Comparison of ENCODE assay signal across 19 cellular contexts in the genomic region with DNA sequence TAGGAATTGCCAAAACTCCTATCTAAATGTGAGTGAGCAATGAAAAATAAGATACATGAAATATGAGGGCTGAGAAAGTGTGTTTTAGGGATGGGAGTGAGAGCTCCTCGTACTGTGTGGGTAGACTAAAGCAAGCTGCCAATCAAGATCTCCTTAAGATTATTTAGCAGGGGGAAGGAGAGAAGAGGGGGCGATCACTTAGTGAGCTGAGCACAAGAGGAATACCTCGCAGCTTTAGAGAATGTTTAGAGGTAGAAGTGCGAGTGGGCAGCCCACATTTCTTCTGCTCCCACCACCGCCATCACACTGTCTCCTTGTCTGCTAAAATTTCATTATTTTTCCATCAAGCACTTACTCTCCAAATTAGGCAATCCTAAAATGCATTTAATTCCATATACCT.
DNase-seq lines count a peak whose midpoint lies in the region; ATAC-seq, FAIRE-seq and TF ChIP-seq lines count a peak whose summit lies in the region.
"Had no signal": no experiment of that assay in that cellular context is flagged by ENCODE, and none has a peak within 500 bp of the region (broad histone marks: within the 10 kb centered on the region; RNA-seq: fewer than 3 reads in every experiment).

No MANE protein-coding gene starts in this region.

- no peak for DNase-seq in GM23338 (ENCODE audit: low spot score)
- DNase-seq in dorsolateral prefrontal cortex: no peak
- DNase-seq in putamen (ENCODE audit: low spot score): peak; percentile 86
- no peak for DNase-seq in urothelium cell line (ENCODE audit: low spot score)
- no peak for DNase-seq in EL
- DNase-seq in stimulated activated naive CD8-positive, alpha-beta T cell treated with anti-CD3 and anti-CD28 coated beads, Interleukin-15, amount 100 ng/mL, for 72 hours: no peak
- DNase-seq: BE2C; CD4-positive, alpha-beta memory T cell; DMS153; DMS79 treated with DMSO at 0.1 percent for 48 hours; GDM1 had no signal

- H3K36me3 Mint-ChIP-seq in GM23338 (ENCODE audit: low read depth): peaks cover 5% of the 10 kb centered on the region; the same call in 1 of the 3 replicates
- H3K36me3 Mint-ChIP-seq: CD4-positive, alpha-beta memory T cell had no signal

- H3F3A ChIP-seq in GM23338 (replicated peaks; ENCODE audit: low read depth): no peaks in the 10 kb centered on the region

- no peaks in the 10 kb centered on the region for H3K9me2 ChIP-seq in GM23338 (ENCODE audit: insufficient read depth)

- H3K27ac Mint-ChIP-seq in GM23338: peak overlapping the region; percentile 85
- no peak overlapping the region for H3K27ac Mint-ChIP-seq in stimulated activated naive CD8-positive, alpha-beta T cell treated with anti-CD3 and anti-CD28 coated beads, Interleukin-15, amount 100 ng/mL, for 72 hours

- no peaks in the 10 kb centered on the region for H3K27me3 ChIP-seq in GM23338 (ENCODE audit: insufficient read depth)
- H3K27me3 ChIP-seq in KMS-11 (ENCODE audit: insufficient read depth, low read depth): no peaks in the 10 kb centered on the region
- no peaks in the 10 kb centered on the region for H3K27me3 ChIP-seq in dorsolateral prefrontal cortex
- H3K27me3 ChIP-seq: BE2C had no signal

- H3K4me3 ChIP-seq in GM23338 (no peak overlapping the region), KMS-11 (IDR thresholded peaks at IDR 0.05; ENCODE audit: insufficient read depth, low read depth, low read length) (no peak overlapping the region), dorsolateral prefrontal cortex (no peak overlapping the region)
- H3K4me3 ChIP-seq: HAP-1 had no signal

- peak overlapping the region; percentile 67; the same call in 1 of the 2 replicates for H2AFZ ChIP-seq in GM23338
- H2AFZ ChIP-seq in KMS-11 (ENCODE audit: low read depth): peak overlapping the region; percentile 20; the same call in 1 of the 2 replicates

- H3K79me2 ChIP-seq in GM23338 (replicated peaks; ENCODE audit: insufficient read depth): no peaks in the 10 kb centered on the region
- H3K79me2 ChIP-seq in KMS-11 (ENCODE audit: insufficient read depth, low read depth): no peaks in the 10 kb centered on the region

- H3K9me3 Mint-ChIP-seq in GM23338: peaks cover 4% of the 10 kb centered on the region; the same call in 1 of the 3 replicates
- H3K9me3 Mint-ChIP-seq in stimulated activated naive CD8-positive, alpha-beta T cell treated with anti-CD3 and anti-CD28 coated beads, Interleukin-15, amount 100 ng/mL, for 72 hours: no peaks in the 10 kb centered on the region
- H3K9me3 Mint-ChIP-seq: CD4-positive, alpha-beta memory T cell had no signal

- no peak overlapping the region for H3K4me3 Mint-ChIP-seq in GM23338
- H3K4me3 Mint-ChIP-seq in stimulated activated naive CD8-positive, alpha-beta T cell treated with anti-CD3 and anti-CD28 coated beads, Interleukin-15, amount 100 ng/mL, for 72 hours: no peak overlapping the region

- H3K4me1 ChIP-seq in GM23338 (ENCODE audit: insufficient read depth) (peaks cover 12% of the 10 kb centered on the region; the same call in 1 of the 2 replicates), KMS-11 (ENCODE audit: low read depth, poor library complexity, severe bottlenecking) (peaks cover 65% of the 10 kb centered on the region)
- H3K4me1 ChIP-seq: HAP-1 had no signal

- FAIRE-seq in urothelium cell line (lab: Jason Lieb, UNC): no peak
- FAIRE-seq: A204.1, GM12892, GM19239, H1 had no signal

- H3K27ac ChIP-seq in GM23338 (ENCODE audit: low read depth) (no peak overlapping the region), KMS-11 (peak overlapping the region; percentile 74), dorsolateral prefrontal cortex (peak overlapping the region in 30 of 59 donors; percentile 2 to 72 (median 36))
- H3K27ac ChIP-seq: C4-2B, HL-60 had no signal

- intact Hi-C loops in dorsolateral prefrontal cortex (cut with DNase I): no loop called here

- H3K4me1 Mint-ChIP-seq in GM23338: peaks cover 24% of the 10 kb centered on the region
- peaks cover 51% of the 10 kb centered on the region for H3K4me1 Mint-ChIP-seq in stimulated activated naive CD8-positive, alpha-beta T cell treated with anti-CD3 and anti-CD28 coated beads, Interleukin-15, amount 100 ng/mL, for 72 hours

- no peaks in the 10 kb centered on the region for H3K27me3 Mint-ChIP-seq in GM23338 (ENCODE audit: insufficient read depth, low read depth, poor library complexity)
- H3K27me3 Mint-ChIP-seq in stimulated activated naive CD8-positive, alpha-beta T cell treated with anti-CD3 and anti-CD28 coated beads, Interleukin-15, amount 100 ng/mL, for 72 hours: no peaks in the 10 kb centered on the region
- H3K27me3 Mint-ChIP-seq: CD4-positive, alpha-beta memory T cell had no signal

- H3K36me3 ChIP-seq in GM23338 (ENCODE audit: insufficient read depth) (no peaks in the 10 kb centered on the region), KMS-11 (ENCODE audit: insufficient read depth) (no peaks in the 10 kb centered on the region)
- H3K36me3 ChIP-seq: BE2C, HAP-1 had no signal

- H3K4me2 ChIP-seq in GM23338 (no peak overlapping the region), KMS-11 (peak overlapping the region; percentile 73)

- H4K20me1 ChIP-seq in GM23338 (replicated peaks; ENCODE audit: insufficient read depth): no peaks in the 10 kb centered on the region
- no peaks in the 10 kb centered on the region for H4K20me1 ChIP-seq in KMS-11 (ENCODE audit: insufficient read depth)

- peak overlapping the region; percentile 31; the same call in 1 of the 2 replicates for H3K9ac ChIP-seq in KMS-11

- ATAC-seq in GM23338: no peak
- ATAC-seq in stimulated activated naive CD8-positive, alpha-beta T cell treated with anti-CD3 and anti-CD28 coated beads, Interleukin-15, amount 100 ng/mL, for 72 hours: no peak

- TF ChIP-seq CTCF in GM23338 (conservative IDR thresholded peaks at IDR 0.05; ENCODE audit: low read depth in 2 of 2) (no peak), KMS-11 (conservative IDR thresholded peaks at IDR 0.05; ENCODE audit: low read depth, low read length) (no peak), dorsolateral prefrontal cortex (IDR thresholded peaks at IDR 0.05 in 54 of 56, conservative IDR thresholded peaks at IDR 0.05 in 2 of 56; ENCODE audit: low read depth in 1 of 56, partially characterized antibody in 56 of 56) (no peak)

TF ChIP-seq in GM23338, 12 proteins besides CTCF, POLR2A, EP300 and RAD21 (continues in another document):
- TF ChIP-seq EZH2 (IDR thresholded peaks at IDR 0.05; ENCODE audit: low read depth, unreplicated experiment): no peak
- TF ChIP-seq NANOG (IDR thresholded peaks at IDR 0.05; ENCODE audit: borderline replicate concordance): no peak
- no peak for TF ChIP-seq STAT1 (IDR thresholded peaks at IDR 0.05; ENCODE audit: unreplicated experiment)
- TF ChIP-seq JUNB (IDR thresholded peaks at IDR 0.05; ENCODE audit: unreplicated experiment): no peak
- no peak for TF ChIP-seq POLR2AphosphoS5 (IDR thresholded peaks at IDR 0.05; ENCODE audit: low read depth)
- no peak for TF ChIP-seq EZH2phosphoT487 (IDR thresholded peaks at IDR 0.05; ENCODE audit: unreplicated experiment)
- TF ChIP-seq, protein P1, sequence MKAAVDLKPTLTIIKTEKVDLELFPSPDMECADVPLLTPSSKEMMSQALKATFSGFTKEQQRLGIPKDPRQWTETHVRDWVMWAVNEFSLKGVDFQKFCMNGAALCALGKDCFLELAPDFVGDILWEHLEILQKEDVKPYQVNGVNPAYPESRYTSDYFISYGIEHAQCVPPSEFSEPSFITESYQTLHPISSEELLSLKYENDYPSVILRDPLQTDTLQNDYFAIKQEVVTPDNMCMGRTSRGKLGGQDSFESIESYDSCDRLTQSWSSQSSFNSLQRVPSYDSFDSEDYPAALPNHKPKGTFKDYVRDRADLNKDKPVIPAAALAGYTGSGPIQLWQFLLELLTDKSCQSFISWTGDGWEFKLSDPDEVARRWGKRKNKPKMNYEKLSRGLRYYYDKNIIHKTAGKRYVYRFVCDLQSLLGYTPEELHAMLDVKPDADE (IDR thresholded peaks at IDR 0.05): no peak
- TF ChIP-seq, protein P2, sequence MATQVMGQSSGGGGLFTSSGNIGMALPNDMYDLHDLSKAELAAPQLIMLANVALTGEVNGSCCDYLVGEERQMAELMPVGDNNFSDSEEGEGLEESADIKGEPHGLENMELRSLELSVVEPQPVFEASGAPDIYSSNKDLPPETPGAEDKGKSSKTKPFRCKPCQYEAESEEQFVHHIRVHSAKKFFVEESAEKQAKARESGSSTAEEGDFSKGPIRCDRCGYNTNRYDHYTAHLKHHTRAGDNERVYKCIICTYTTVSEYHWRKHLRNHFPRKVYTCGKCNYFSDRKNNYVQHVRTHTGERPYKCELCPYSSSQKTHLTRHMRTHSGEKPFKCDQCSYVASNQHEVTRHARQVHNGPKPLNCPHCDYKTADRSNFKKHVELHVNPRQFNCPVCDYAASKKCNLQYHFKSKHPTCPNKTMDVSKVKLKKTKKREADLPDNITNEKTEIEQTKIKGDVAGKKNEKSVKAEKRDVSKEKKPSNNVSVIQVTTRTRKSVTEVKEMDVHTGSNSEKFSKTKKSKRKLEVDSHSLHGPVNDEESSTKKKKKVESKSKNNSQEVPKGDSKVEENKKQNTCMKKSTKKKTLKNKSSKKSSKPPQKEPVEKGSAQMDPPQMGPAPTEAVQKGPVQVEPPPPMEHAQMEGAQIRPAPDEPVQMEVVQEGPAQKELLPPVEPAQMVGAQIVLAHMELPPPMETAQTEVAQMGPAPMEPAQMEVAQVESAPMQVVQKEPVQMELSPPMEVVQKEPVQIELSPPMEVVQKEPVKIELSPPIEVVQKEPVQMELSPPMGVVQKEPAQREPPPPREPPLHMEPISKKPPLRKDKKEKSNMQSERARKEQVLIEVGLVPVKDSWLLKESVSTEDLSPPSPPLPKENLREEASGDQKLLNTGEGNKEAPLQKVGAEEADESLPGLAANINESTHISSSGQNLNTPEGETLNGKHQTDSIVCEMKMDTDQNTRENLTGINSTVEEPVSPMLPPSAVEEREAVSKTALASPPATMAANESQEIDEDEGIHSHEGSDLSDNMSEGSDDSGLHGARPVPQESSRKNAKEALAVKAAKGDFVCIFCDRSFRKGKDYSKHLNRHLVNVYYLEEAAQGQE (IDR thresholded peaks at IDR 0.05; ENCODE audit: unreplicated experiment): no peak
- no peak for TF ChIP-seq ZNF114 (CRISPR knock-in tag; IDR thresholded peaks at IDR 0.05)
